Comparison of ENCODE assay signal across 1 cellular context in the genomic region with DNA sequence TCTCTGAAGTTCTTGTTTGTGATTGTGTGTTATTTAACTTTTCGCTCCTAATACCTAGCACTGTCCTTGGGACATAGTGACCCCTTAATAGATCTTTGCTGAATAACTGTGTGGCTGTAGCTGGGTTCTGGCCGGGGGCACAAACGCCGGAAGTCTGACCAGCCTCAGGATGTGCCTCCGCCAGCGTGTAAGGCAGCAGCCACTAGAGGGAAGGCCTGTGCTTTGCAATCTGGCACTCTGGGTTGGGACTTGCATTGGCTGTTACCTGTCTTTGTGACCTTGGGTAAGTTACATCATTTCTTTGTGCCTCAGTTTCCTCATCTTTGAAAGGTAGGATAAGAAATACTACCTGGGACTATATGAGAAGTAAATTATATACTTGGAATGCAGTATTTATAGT.
TF ChIP-seq lines count a peak whose summit lies in the region.

No MANE protein-coding gene starts in this region.

TF ChIP-seq in HCT116, 20 proteins besides CTCF, POLR2A, EP300 and RAD21 (continued from another document):
- TF ChIP-seq, protein P1, sequence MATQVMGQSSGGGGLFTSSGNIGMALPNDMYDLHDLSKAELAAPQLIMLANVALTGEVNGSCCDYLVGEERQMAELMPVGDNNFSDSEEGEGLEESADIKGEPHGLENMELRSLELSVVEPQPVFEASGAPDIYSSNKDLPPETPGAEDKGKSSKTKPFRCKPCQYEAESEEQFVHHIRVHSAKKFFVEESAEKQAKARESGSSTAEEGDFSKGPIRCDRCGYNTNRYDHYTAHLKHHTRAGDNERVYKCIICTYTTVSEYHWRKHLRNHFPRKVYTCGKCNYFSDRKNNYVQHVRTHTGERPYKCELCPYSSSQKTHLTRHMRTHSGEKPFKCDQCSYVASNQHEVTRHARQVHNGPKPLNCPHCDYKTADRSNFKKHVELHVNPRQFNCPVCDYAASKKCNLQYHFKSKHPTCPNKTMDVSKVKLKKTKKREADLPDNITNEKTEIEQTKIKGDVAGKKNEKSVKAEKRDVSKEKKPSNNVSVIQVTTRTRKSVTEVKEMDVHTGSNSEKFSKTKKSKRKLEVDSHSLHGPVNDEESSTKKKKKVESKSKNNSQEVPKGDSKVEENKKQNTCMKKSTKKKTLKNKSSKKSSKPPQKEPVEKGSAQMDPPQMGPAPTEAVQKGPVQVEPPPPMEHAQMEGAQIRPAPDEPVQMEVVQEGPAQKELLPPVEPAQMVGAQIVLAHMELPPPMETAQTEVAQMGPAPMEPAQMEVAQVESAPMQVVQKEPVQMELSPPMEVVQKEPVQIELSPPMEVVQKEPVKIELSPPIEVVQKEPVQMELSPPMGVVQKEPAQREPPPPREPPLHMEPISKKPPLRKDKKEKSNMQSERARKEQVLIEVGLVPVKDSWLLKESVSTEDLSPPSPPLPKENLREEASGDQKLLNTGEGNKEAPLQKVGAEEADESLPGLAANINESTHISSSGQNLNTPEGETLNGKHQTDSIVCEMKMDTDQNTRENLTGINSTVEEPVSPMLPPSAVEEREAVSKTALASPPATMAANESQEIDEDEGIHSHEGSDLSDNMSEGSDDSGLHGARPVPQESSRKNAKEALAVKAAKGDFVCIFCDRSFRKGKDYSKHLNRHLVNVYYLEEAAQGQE (IDR thresholded peaks at IDR 0.05; ENCODE audit: low read depth), result no peak
- TF ChIP-seq ZFX (IDR thresholded peaks at IDR 0.05), result no peak
- no peak for TF ChIP-seq SRF (IDR thresholded peaks at IDR 0.05; ENCODE audit: low read depth)
- no peak for TF ChIP-seq CEBPB (IDR thresholded peaks at IDR 0.05; ENCODE audit: low read depth)
- TF ChIP-seq POLR2AphosphoS5 (IDR thresholded peaks at IDR 0.05; ENCODE audit: low read depth, low read length), result no peak
- no peak for TF ChIP-seq YY1 (IDR thresholded peaks at IDR 0.05; ENCODE audit: extremely low read depth, insufficient replicate concordance, low read depth, low read length)
